Comparison of ENCODE assay signal across 29 cellular contexts in the genomic region with DNA sequence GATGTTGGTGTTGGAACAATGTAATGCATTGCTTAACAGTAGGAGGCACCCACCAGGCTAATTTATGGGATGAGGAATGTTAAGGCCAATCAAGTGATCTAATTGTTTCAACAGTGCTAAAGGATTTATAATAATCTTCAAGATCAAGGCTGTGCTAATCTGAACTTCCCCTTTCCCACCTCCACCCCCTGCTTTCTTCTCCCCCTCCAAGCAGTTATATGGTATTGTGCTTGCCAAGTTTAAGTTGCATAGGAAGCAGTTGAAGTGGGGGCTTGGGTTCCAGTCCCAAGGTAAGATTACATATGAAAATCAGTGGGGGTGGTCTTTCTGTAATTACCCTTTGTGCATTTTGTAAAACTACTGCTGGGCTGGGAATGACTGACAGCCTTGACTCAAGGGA.
DNase-seq lines count a peak whose midpoint lies in the region; ATAC-seq and TF ChIP-seq lines count a peak whose summit lies in the region.
"Had no signal": no experiment of that assay in that cellular context is flagged by ENCODE, and none has a peak within 500 bp of the region (broad histone marks: within the 10 kb centered on the region; RNA-seq: fewer than 3 reads in every experiment).

No MANE protein-coding gene starts in this region.

- H3K36me3 Mint-ChIP-seq in activated naive CD8-positive, alpha-beta T cell treated with anti-CD3 and anti-CD28 coated beads, Interleukin-2, amount 50 U/mL, for 24 hours (ENCODE audit: low read depth), result no peaks in the 10 kb centered on the region
- H3K36me3 Mint-ChIP-seq in activated naive CD8-positive, alpha-beta T cell treated with anti-CD3 and anti-CD28 coated beads for 36 hours, result no peaks in the 10 kb centered on the region
- no peaks in the 10 kb centered on the region for H3K36me3 Mint-ChIP-seq in activated B cell treated with CpG ODN at 0.5 μM for 24 hours (ENCODE audit: low read depth)
- no peaks in the 10 kb centered on the region for H3K36me3 Mint-ChIP-seq in CD4-positive, alpha-beta memory T cell
- H3K36me3 Mint-ChIP-seq: brain; immature natural killer cell; stimulated activated naive B cell treated with anti-CD40 and anti-IgM and Interleukin-4, amounts not matched to agents 10 μg/mL and 1 μg/mL and 100 μg/mL, for 72 hours had no signal

- TF ChIP-seq CTCF in activated B cell treated with CpG ODN at 0.5 μM for 24 hours (IDR thresholded peaks at IDR 0.05) (no peak), mucosa of descending colon (IDR thresholded peaks at IDR 0.05) (no peak)

- H3K27me3 Mint-ChIP-seq in activated naive CD8-positive, alpha-beta T cell treated with anti-CD3 and anti-CD28 coated beads, Interleukin-2, amount 50 U/mL, for 24 hours, result no peaks in the 10 kb centered on the region
- no peaks in the 10 kb centered on the region for H3K27me3 Mint-ChIP-seq in activated naive CD8-positive, alpha-beta T cell treated with anti-CD3 and anti-CD28 coated beads for 36 hours
- no peaks in the 10 kb centered on the region for H3K27me3 Mint-ChIP-seq in activated B cell treated with CpG ODN at 0.5 μM for 24 hours
- peaks cover 0 to 4% of the 10 kb centered on the region in 2 donors for H3K27me3 Mint-ChIP-seq in CD4-positive, alpha-beta memory T cell
- H3K27me3 Mint-ChIP-seq: stimulated activated naive B cell treated with anti-CD40 and anti-IgM and Interleukin-4, amounts not matched to agents 10 μg/mL and 1 μg/mL and 100 μg/mL, for 72 hours had no signal

- no peaks in the 10 kb centered on the region for H3K36me3 ChIP-seq in mucosa of descending colon (ENCODE audit: low read depth)
- no peaks in the 10 kb centered on the region for H3K36me3 ChIP-seq in CD4-positive, alpha-beta memory T cell (ENCODE audit: insufficient read depth, low read length)
- H3K36me3 ChIP-seq: HAP-1, neutrophil had no signal

- no peak overlapping the region for H3K27ac ChIP-seq in CD4-positive, alpha-beta memory T cell (ENCODE audit: low read depth, low read length)
- H3K27ac ChIP-seq: neutrophil, psoas muscle had no signal

- H3K4me1 Mint-ChIP-seq in activated naive CD8-positive, alpha-beta T cell treated with anti-CD3 and anti-CD28 coated beads, Interleukin-2, amount 50 U/mL, for 24 hours, result peaks cover 65% of the 10 kb centered on the region
- H3K4me1 Mint-ChIP-seq in activated naive CD8-positive, alpha-beta T cell treated with anti-CD3 and anti-CD28 coated beads for 36 hours, result peaks cover 53% of the 10 kb centered on the region
- peaks cover 87% of the 10 kb centered on the region for H3K4me1 Mint-ChIP-seq in activated B cell treated with CpG ODN at 0.5 μM for 24 hours
- peaks cover 4 to 19% (median 11%) of the 10 kb centered on the region in 4 donors for H3K4me1 Mint-ChIP-seq in CD4-positive, alpha-beta memory T cell

- H3K9me3 ChIP-seq in mucosa of descending colon, result no peaks in the 10 kb centered on the region
- no peaks in the 10 kb centered on the region for H3K9me3 ChIP-seq in CD4-positive, alpha-beta memory T cell (ENCODE audit: control insufficient read depth in 1 of 2, low read length in 2 of 2)
- H3K9me3 ChIP-seq: HAP-1, neutrophil, psoas muscle had no signal

- CTCF ChIA-PET in activated B cell treated with CpG ODN at 0.5 μM for 24 hours (lab: Charles Lee), result interaction anchor here (1.2 kb wide), 1 partner anchor 446 kb away, joined by 4 read pairs; no protein-coding TSS in a partner anchor
- CTCF ChIA-PET in CD4-positive, alpha-beta memory T cell (lab: Charles Lee; ENCODE audit: partially characterized antibody), result interaction anchor here (9.7 kb wide), 1 partner anchor 90 kb away, joined by 162 read pairs; no protein-coding TSS in a partner anchor

- no peaks in the 10 kb centered on the region for H3K27me3 ChIP-seq in CD4-positive, alpha-beta memory T cell (ENCODE audit: insufficient read depth, low read length)
- H3K27me3 ChIP-seq: neutrophil had no signal

- H3K4me3 Mint-ChIP-seq in activated naive CD8-positive, alpha-beta T cell treated with anti-CD3 and anti-CD28 coated beads, Interleukin-2, amount 50 U/mL, for 24 hours, result no peak overlapping the region
- no peak overlapping the region for H3K4me3 Mint-ChIP-seq in activated naive CD8-positive, alpha-beta T cell treated with anti-CD3 and anti-CD28 coated beads for 36 hours
- H3K4me3 Mint-ChIP-seq in activated B cell treated with CpG ODN at 0.5 μM for 24 hours, result no peak overlapping the region
- H3K4me3 Mint-ChIP-seq in CD4-positive, alpha-beta memory T cell, result no peak overlapping the region
- H3K4me3 Mint-ChIP-seq: brain; immature natural killer cell; T-helper 1 cell treated with Interleukin-12 subunit alpha and Interleukin-12 subunit beta and Interleukin-4 antibody, amounts not matched to agents 30 μg/mL and 1 μg/mL, for 36 hours had no signal

- no peak overlapping the region for H3K4me3 ChIP-seq in mucosa of descending colon
- H3K4me3 ChIP-seq in CD4-positive, alpha-beta memory T cell (ENCODE audit: low read length in 2 of 2), result no peak overlapping the region
- H3K4me3 ChIP-seq: HAP-1, psoas muscle had no signal

- H3K4me1 ChIP-seq in mucosa of descending colon (ENCODE audit: low read depth), result no peaks in the 10 kb centered on the region
- H3K4me1 ChIP-seq in CD4-positive, alpha-beta memory T cell (ENCODE audit: insufficient read depth, low read length), result peaks cover 6% of the 10 kb centered on the region

- H3K9me3 Mint-ChIP-seq in activated naive CD8-positive, alpha-beta T cell treated with anti-CD3 and anti-CD28 coated beads, Interleukin-2, amount 50 U/mL, for 24 hours, result no peaks in the 10 kb centered on the region
- no peaks in the 10 kb centered on the region for H3K9me3 Mint-ChIP-seq in activated naive CD8-positive, alpha-beta T cell treated with anti-CD3 and anti-CD28 coated beads for 36 hours
- no peaks in the 10 kb centered on the region for H3K9me3 Mint-ChIP-seq in activated B cell treated with CpG ODN at 0.5 μM for 24 hours
- H3K9me3 Mint-ChIP-seq in CD4-positive, alpha-beta memory T cell, result no peaks in the 10 kb centered on the region
- H3K9me3 Mint-ChIP-seq: brain; immature natural killer cell; stimulated activated naive B cell treated with anti-CD40 and anti-IgM and Interleukin-4, amounts not matched to agents 10 μg/mL and 1 μg/mL and 100 μg/mL, for 72 hours; T-helper 1 cell treated with Interleukin-12 subunit alpha and Interleukin-12 subunit beta and Interleukin-4 antibody, amounts not matched to agents 30 μg/mL and 1 μg/mL, for 36 hours had no signal

- intact Hi-C loops in activated B cell treated with CpG ODN at 0.5 μM for 24 hours (cut with micrococcal nuclease) (no loop called here), mucosa of descending colon (cut with DNase I, micrococcal nuclease) (no loop called here)
- intact Hi-C loops in CD4-positive, alpha-beta memory T cell (cut with micrococcal nuclease), result no loop called here

- ATAC-seq in activated naive CD8-positive, alpha-beta T cell treated with anti-CD3 and anti-CD28 coated beads, Interleukin-2, amount 50 U/mL, for 24 hours, result no peak
- ATAC-seq in activated B cell treated with CpG ODN at 0.5 μM for 24 hours (ENCODE audit: low read depth), result peak; percentile 35
- no peak for ATAC-seq in mucosa of descending colon
- ATAC-seq in GM21526 (IDR thresholded peaks at IDR 0.05; ENCODE audit: low FRiP score, unreplicated experiment), result no peak
- ATAC-seq: psoas muscle; stimulated activated naive B cell treated with anti-CD40 and anti-IgM and Interleukin-4, amounts not matched to agents 10 μg/mL and 1 μg/mL and 100 μg/mL, for 72 hours had no signal

- DNase-seq in activated naive CD8-positive, alpha-beta T cell treated with anti-CD3 and anti-CD28 coated beads, Interleukin-2, amount 50 U/mL, for 24 hours, result no peak
- no peak for DNase-seq in activated naive CD8-positive, alpha-beta T cell treated with anti-CD3 and anti-CD28 coated beads for 36 hours
- DNase-seq in NOMO-1 (lab: John Stamatoyannopoulos, UW; ENCODE audit: unreplicated experiment in 2 of 2) (peak; percentile 37 to 64), activated B cell treated with CpG ODN at 0.5 μM for 24 hours (no peak), mucosa of descending colon (no peak), NCI-H748 (lab: John Stamatoyannopoulos, UW; ENCODE audit: unreplicated experiment) (no peak)
- DNase-seq in CD4-positive, alpha-beta memory T cell, result no peak
- DNase-seq: activated CD4-positive, alpha-beta T cell treated with anti-CD3 and anti-CD28 coated beads for 4 hours; activated gamma-delta T cell treated with Interleukin-2 at 50 U/mL for 16 hours; cerebellar nuclear complex; DMS79; GF-D8; hypothalamus; immature natural killer cell; KG1; mesenchymal stem cell; MM.1S; NCI-H1694; NCI-H2171; NCI-H510A treated with DMSO at 0.1 percent for 48 hours; NK-92 treated with Interleukin-12 subunit alpha and Interleukin-12 subunit beta, amount 100 ng/mL, for 24 hours; psoas muscle; stimulated activated CD4-positive, alpha-beta T cell treated with anti-CD3 and anti-CD28 coated beads, Interleukin-15, amount 100 ng/mL, for 24 hours; stimulated activated naive B cell treated with anti-CD40 and anti-IgM and Interleukin-4, amounts not matched to agents 10 μg/mL and 1 μg/mL and 100 μg/mL, for 72 hours had no signal

- POLR2A ChIA-PET in activated B cell treated with CpG ODN at 0.5 μM for 24 hours (lab: Charles Lee), result interaction anchor here (0.9 kb wide), 1 partner anchor 11 kb away, joined by 3 read pairs; no protein-coding TSS in a partner anchor
- POLR2A ChIA-PET in CD4-positive, alpha-beta memory T cell (lab: Charles Lee; ENCODE audit: partially characterized antibody), result no interaction called here

- H3K27ac Mint-ChIP-seq in activated naive CD8-positive, alpha-beta T cell treated with anti-CD3 and anti-CD28 coated beads, Interleukin-2, amount 50 U/mL, for 24 hours, result peak overlapping the region; percentile 21
- no peak overlapping the region for H3K27ac Mint-ChIP-seq in activated naive CD8-positive, alpha-beta T cell treated with anti-CD3 and anti-CD28 coated beads for 36 hours
- H3K27ac Mint-ChIP-seq in activated B cell treated with CpG ODN at 0.5 μM for 24 hours, result peak overlapping the region; percentile 1
- no peak overlapping the region for H3K27ac Mint-ChIP-seq in CD4-positive, alpha-beta memory T cell
- H3K27ac Mint-ChIP-seq: immature natural killer cell; T-helper 1 cell treated with Interleukin-12 subunit alpha and Interleukin-12 subunit beta and Interleukin-4 antibody, amounts not matched to agents 30 μg/mL and 1 μg/mL, for 36 hours had no signal

Comparison
In these comparisons a context has a peak if more than half of its experiments do, and no peak if none do; other contexts are left out.
1. H3K27ac Mint-ChIP-seq: peak in activated naive CD8-positive, alpha-beta T cell treated with anti-CD3 and anti-CD28 coated beads, Interleukin-2, amount 50 U/mL, for 24 hours (single experiment) and activated B cell treated with CpG ODN at 0.5 μM for 24 hours (single experiment); none in activated naive CD8-positive, alpha-beta T cell treated with anti-CD3 and anti-CD28 coated beads for 36 hours (single experiment) and CD4-positive, alpha-beta memory T cell (0 of 7).
2. DNase-seq: peak in NOMO-1 (2 of 2); none in activated naive CD8-positive, alpha-beta T cell treated with anti-CD3 and anti-CD28 coated beads, Interleukin-2, amount 50 U/mL, for 24 hours (single experiment), activated naive CD8-positive, alpha-beta T cell treated with anti-CD3 and anti-CD28 coated beads for 36 hours (single experiment), activated B cell treated with CpG ODN at 0.5 μM for 24 hours (single experiment), mucosa of descending colon (0 of 3), NCI-H748 (single experiment) and CD4-positive, alpha-beta memory T cell (0 of 5).